19 cellular contexts compared by ENCODE assay signal in the genomic region with DNA sequence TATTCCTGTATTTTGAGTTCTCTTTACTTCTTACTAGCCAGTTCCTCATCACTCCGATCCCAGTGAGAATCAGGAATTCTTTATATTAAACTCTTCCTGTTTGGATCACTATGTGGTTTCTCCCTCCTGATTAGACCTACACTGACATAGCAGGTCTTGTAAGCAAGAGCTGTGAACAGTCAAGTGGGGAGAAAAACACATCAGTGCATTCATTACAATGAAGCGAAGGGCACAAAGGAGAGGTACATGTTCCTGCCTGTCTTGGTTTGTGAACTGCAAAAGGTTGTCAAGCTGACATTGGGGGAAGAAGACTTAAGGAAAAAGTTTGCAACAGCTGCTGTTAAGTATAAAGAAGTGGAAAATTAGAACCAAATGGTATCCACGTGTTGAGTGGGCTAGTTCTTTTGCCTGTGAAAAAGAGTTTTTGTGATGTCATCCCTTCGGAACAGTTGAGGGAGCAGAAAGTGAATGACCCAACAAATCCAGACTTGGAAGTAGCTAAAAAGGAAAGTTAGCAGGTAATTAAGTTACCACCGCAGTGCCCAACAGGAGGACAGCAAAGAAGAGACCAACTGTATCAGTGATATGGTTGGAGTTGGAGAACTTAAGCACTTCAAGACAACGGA. TPM values are rescaled to one million over a fixed set of nuclear protein-coding genes. Genes with fewer than 3 reads are reported as not detected.
DNase-seq lines count a peak whose midpoint lies in the region; ATAC-seq, FAIRE-seq and TF ChIP-seq lines count a peak whose summit lies in the region.
"Had no signal": no experiment of that assay in that cellular context is flagged by ENCODE, and none has a peak within 500 bp of the region (broad histone marks: within the 10 kb centered on the region; RNA-seq: fewer than 3 reads in every experiment).

No MANE protein-coding gene starts in this region.

- 87 to 89% methylated on average over 6 of the region's 6 CpGs for WGBS in heart right ventricle, 2 donors

- no peaks in the 10 kb centered on the region for H3K27me3 ChIP-seq in heart right ventricle
- H3K27me3 ChIP-seq in endothelial cell of umbilical vein (ENCODE audit: control insufficient read depth in 2 of 2, insufficient read depth in 2 of 2, low read length in 2 of 2): no peaks in the 10 kb centered on the region
- no peaks in the 10 kb centered on the region for H3K27me3 ChIP-seq in keratinocyte (ENCODE audit: control insufficient read depth, extremely low read depth, insufficient read depth, low read length)
- no peaks in the 10 kb centered on the region for H3K27me3 ChIP-seq in upper lobe of right lung
- H3K27me3 ChIP-seq: Peyer's patch had no signal

- intact Hi-C loops in heart right ventricle (cut with DNase I): loop anchor here in 3 of 10 donors (2.0 to 5.0 kb wide), 3 partner anchors 114 to 118 kb away; no protein-coding TSS in a partner anchor
- intact Hi-C loops in Right ventricle myocardium superior (cut with DNase I): no loop called here
- intact Hi-C loops in endothelial cell of umbilical vein (cut with micrococcal nuclease): loop anchor here (1.0 to 2.0 kb wide), 3 partner anchors 24 to 186 kb away; a partner anchor contains a TSS
- intact Hi-C loops in left colon (cut with DNase I, micrococcal nuclease): loop anchor here in 1 of 2 donors (5.0 kb wide), 1 partner anchor 120 kb away; no protein-coding TSS in a partner anchor
- intact Hi-C loops in upper lobe of right lung (cut with DNase I): no loop called here

- H3K9me3 ChIP-seq in heart right ventricle (no peaks in the 10 kb centered on the region), endothelial cell of umbilical vein (replicated peaks; ENCODE audit: control insufficient read depth, insufficient read depth, low read length) (no peaks in the 10 kb centered on the region), keratinocyte (ENCODE audit: control insufficient read depth, low read depth, low read length) (no peaks in the 10 kb centered on the region), upper lobe of right lung (no peaks in the 10 kb centered on the region)
- H3K9me3 ChIP-seq: Peyer's patch had no signal

- no peaks in the 10 kb centered on the region for H3K27me3 Mint-ChIP-seq in WTC11 (ENCODE audit: low read depth)
- H3K27me3 Mint-ChIP-seq: B cell; CD4-positive, alpha-beta T cell had no signal

- H2AFZ ChIP-seq in endothelial cell of umbilical vein (ENCODE audit: low read depth, low read length): no peak overlapping the region
- H2AFZ ChIP-seq in keratinocyte (ENCODE audit: control insufficient read depth, low read length): no peak overlapping the region
- H2AFZ ChIP-seq: GM23338 had no signal

- H3K79me2 ChIP-seq in endothelial cell of umbilical vein (ENCODE audit: control insufficient read depth, insufficient read depth, low read length): no peaks in the 10 kb centered on the region
- no peaks in the 10 kb centered on the region for H3K79me2 ChIP-seq in keratinocyte (ENCODE audit: control insufficient read depth, insufficient read depth, low read length)

- no peak overlapping the region for H3K4me3 Mint-ChIP-seq in WTC11
- H3K4me3 Mint-ChIP-seq: B cell; CD4-positive, alpha-beta T cell; GM23338 had no signal

- peaks cover 78% of the 10 kb centered on the region for H3K36me3 Mint-ChIP-seq in WTC11

- CTCF ChIA-PET in WTC11 (lab: Charles Lee) (no interaction called here), endothelial cell of umbilical vein (lab: Charles Lee) (interaction anchor here (1.2 to 1.8 kb wide), 4 partner anchors 10 to 117 kb away, joined by 3 to 10 read pairs (median 3); no protein-coding TSS in a partner anchor)

- POLR2A ChIA-PET in WTC11 (lab: Charles Lee): interaction anchor here (0.7 kb wide), 1 partner anchor 76 kb away, joined by 3 read pairs; no protein-coding TSS in a partner anchor
- POLR2A ChIA-PET in endothelial cell of umbilical vein (lab: Charles Lee): no interaction called here

- peak overlapping the region; percentile 51; the same call in 1 of the 2 replicates for H3K27ac Mint-ChIP-seq in WTC11
- H3K27ac Mint-ChIP-seq: B cell; CD4-positive, alpha-beta T cell; GM23338 had no signal

- dilution Hi-C loops in endothelial cell of umbilical vein (cut with MboI; ENCODE audit: extremely low pct_ligation_motif_present, low sequenced_read_pairs): no loop called here
- dilution Hi-C loops in keratinocyte (cut with MboI; ENCODE audit: extremely low pct_ligation_motif_present, low sequenced_read_pairs): no loop called here

- no peak for TF ChIP-seq POLR2A in endothelial cell of umbilical vein (IDR thresholded peaks at IDR 0.05; ENCODE audit: low read depth, low read length)

- H3K4me1 Mint-ChIP-seq in WTC11: no peaks in the 10 kb centered on the region; the same call in 1 of the 2 replicates

- H3K9me1 ChIP-seq in endothelial cell of umbilical vein (replicated peaks; ENCODE audit: control insufficient read depth, extremely low read depth, insufficient read depth, low read length) (no peaks in the 10 kb centered on the region), keratinocyte (ENCODE audit: control insufficient read depth, extremely low read depth, insufficient read depth, low read length) (no peaks in the 10 kb centered on the region)

- H3K9ac ChIP-seq in endothelial cell of umbilical vein (replicated peaks; ENCODE audit: extremely low read depth, insufficient read depth, low read length) (no peak overlapping the region), keratinocyte (ENCODE audit: control insufficient read depth, extremely low read depth, insufficient read depth, low read length) (peak overlapping the region; percentile 16)

- no peaks in the 10 kb centered on the region for H4K20me1 ChIP-seq in endothelial cell of umbilical vein (replicated peaks; ENCODE audit: control insufficient read depth, extremely low read depth, insufficient read depth, low read length)
- H4K20me1 ChIP-seq in keratinocyte (ENCODE audit: control insufficient read depth, extremely low read depth, insufficient read depth, low read length): no peaks in the 10 kb centered on the region

- peaks cover 24% of the 10 kb centered on the region for H3K9me3 Mint-ChIP-seq in WTC11
- H3K9me3 Mint-ChIP-seq: CD4-positive, alpha-beta T cell had no signal

- FAIRE-seq in endothelial cell of umbilical vein (lab: Jason Lieb, UNC) (no peak), keratinocyte (lab: Jason Lieb, UNC) (peak; percentile 58)
- FAIRE-seq: G401.6 had no signal

- H3K27ac ChIP-seq in heart right ventricle: peak overlapping the region in 6 of 10 donors; percentile 11 to 75 (median 52)
- H3K27ac ChIP-seq in endothelial cell of umbilical vein (ENCODE audit: insufficient read depth, low read depth, low read length): peak overlapping the region; percentile 78
- H3K27ac ChIP-seq in keratinocyte (ENCODE audit: control insufficient read depth, insufficient read depth, low read length): peak overlapping the region; percentile 52
- H3K27ac ChIP-seq in upper lobe of right lung: no peak overlapping the region
- H3K27ac ChIP-seq: Peyer's patch had no signal

- DNase-seq in heart right ventricle (no peak), Right ventricle myocardium superior (no peak), WTC11 (ENCODE audit: low spot score) (no peak), endothelial cell of umbilical vein (ENCODE audit: low read depth, low spot score) (peak; percentile 15), keratinocyte (ENCODE audit: low read depth, low spot score) (peak; percentile 41), left colon (no peak), superior temporal gyrus (ENCODE audit: extremely low spot score) (no peak), upper lobe of right lung (no peak)
- DNase-seq: ACHN; CD4-positive, alpha-beta T cell; DMS79 treated with DMSO at 0.1 percent for 48 hours; MV-4-11; NCI-H1436; NCI-H2081; NCI-H524; Peyer's patch had no signal

- H3K36me3 ChIP-seq in heart right ventricle (peaks cover 0 to 88% (median 12%) of the 10 kb centered on the region in 9 donors), endothelial cell of umbilical vein (ENCODE audit: control insufficient read depth in 2 of 2, extremely low read depth in 1 of 2, insufficient read depth in 2 of 2, low read length in 2 of 2) (peaks cover 2 to 6% of the 10 kb centered on the region in 2 experiments), keratinocyte (ENCODE audit: control insufficient read depth in 2 of 2, extremely low read depth in 1 of 2, insufficient read depth in 2 of 2, low read length in 2 of 2) (peaks cover 3 to 10% of the 10 kb centered on the region in 2 experiments), upper lobe of right lung (peaks cover 64% of the 10 kb centered on the region)

- TF ChIP-seq CTCF in heart right ventricle (IDR thresholded peaks at IDR 0.05) (no peak), WTC11 (IDR thresholded peaks at IDR 0.05) (no peak), endothelial cell of umbilical vein (IDR thresholded peaks at IDR 0.05; ENCODE audit: extremely low read depth in 1 of 2, insufficient read depth in 1 of 2, low read depth in 1 of 2, low read length in 2 of 2) (no peak), keratinocyte (optimal IDR thresholded peaks at IDR 0.05 in 1 of 3, IDR thresholded peaks at IDR 0.05 in 1 of 3, conservative IDR thresholded peaks at IDR 0.05 in 1 of 3; ENCODE audit: extremely low read depth in 1 of 3, insufficient read depth in 2 of 3, low read length in 3 of 3) (no peak), upper lobe of right lung (IDR thresholded peaks at IDR 0.05) (no peak)

- H3K4me1 ChIP-seq in heart right ventricle: peaks cover 0 to 18% (median 4%) of the 10 kb centered on the region in 9 donors
- peaks cover 24% of the 10 kb centered on the region for H3K4me1 ChIP-seq in endothelial cell of umbilical vein (ENCODE audit: control insufficient read depth, extremely low read depth, insufficient read depth, low read length)
- peaks cover 33% of the 10 kb centered on the region for H3K4me1 ChIP-seq in keratinocyte (ENCODE audit: control insufficient read depth, extremely low read depth, insufficient read depth, low read length)
- H3K4me1 ChIP-seq in upper lobe of right lung: no peaks in the 10 kb centered on the region

- no peak for ATAC-seq in heart right ventricle
- ATAC-seq in Right ventricle myocardium superior (ENCODE audit: poor library complexity): no peak
- no peak for ATAC-seq in WTC11
- ATAC-seq in left colon: no peak
- no peak for ATAC-seq in upper lobe of right lung
- ATAC-seq: GM23338 had no signal

- H3K4me3 ChIP-seq in heart right ventricle: no peak overlapping the region
- H3K4me3 ChIP-seq in endothelial cell of umbilical vein (replicated peaks in 1 of 3; ENCODE audit: insufficient read depth in 1 of 3, low read depth in 1 of 3, low read length in 3 of 3): no peak overlapping the region
- no peak overlapping the region for H3K4me3 ChIP-seq in keratinocyte (ENCODE audit: control insufficient read depth in 2 of 3, extremely low read depth in 1 of 3, insufficient read depth in 2 of 3, low read depth in 1 of 3, low read length in 3 of 3)
- no peak overlapping the region for H3K4me3 ChIP-seq in upper lobe of right lung
- H3K4me3 ChIP-seq: GM23338, Peyer's patch had no signal

- H3K4me2 ChIP-seq in endothelial cell of umbilical vein (ENCODE audit: insufficient read depth, low read length): no peak overlapping the region
- H3K4me2 ChIP-seq in keratinocyte (ENCODE audit: control insufficient read depth, extremely low read depth, insufficient read depth, low read depth, low read length): peak overlapping the region; percentile 22
- H3K4me2 ChIP-seq: GM23338 had no signal

- BruUV-seq in endothelial cell of umbilical vein (replicated peaks; lab: Mats Ljungman, UMichigan): no TSS peak

RNA-seq across cellular contexts. Expression of a gene that starts 23.0 kb away (rescaled TPM):
- total RNA-seq in heart right ventricle (10 to 100 TPM in 8 of 10 donors, 1 to 10 TPM in 2; 8.7 to 32.7 (median 17.3) TPM), Right ventricle myocardium superior (15.4 TPM), WTC11 (2021) (36.6 to 49.0 TPM (median 38.9 TPM) in 3 replicates), endothelial cell of umbilical vein (69.4 and 98.4 TPM in 2 replicates), left colon (100 to 1,000 TPM; 101 to 103 TPM), upper lobe of right lung (89.3 TPM)
- polyA plus RNA-seq in heart right ventricle (10 to 100 TPM in 1 of 2 donors, 1 to 10 TPM in 1; 4.9 to 15.1 TPM), endothelial cell of umbilical vein (42.8 and 51.1 TPM in 2 replicates), keratinocyte (35.0 to 98.7 TPM (median 60.3 TPM) in 3 replicates)
- 32.9 and 35.4 TPM in 2 replicates for polyA plus RNA-seq in endothelial cell of umbilical vein (2011; cell fraction: cytosol; rRNA removed)
- polyA plus RNA-seq in endothelial cell of umbilical vein (2011; cell fraction: nucleus; rRNA removed): 125 and 147 TPM in 2 replicates
- polyA plus RNA-seq in endothelial cell of umbilical vein (2012): 60.8 and 86.4 TPM in 2 replicates
- polyA minus RNA-seq in endothelial cell of umbilical vein (92.0 and 119 TPM in 2 replicates), keratinocyte (48.1 to 70.4 TPM (median 59.6 TPM) in 3 replicates)
- 36.7 TPM for polyA minus RNA-seq in endothelial cell of umbilical vein (2011; cell fraction: cytosol; rRNA and poly(A)+ RNA removed)
- polyA minus RNA-seq in endothelial cell of umbilical vein (2011; cell fraction: nucleus; rRNA and poly(A)+ RNA removed): 71.4 and 80.7 TPM in 2 replicates
- polyA plus RNA-seq in keratinocyte (2011; ENCODE audit: low read depth): 138 TPM
- 45.1 and 67.0 TPM in 2 replicates for polyA plus RNA-seq in keratinocyte (2011; cell fraction: cytosol; rRNA removed)
- 75.6 and 97.0 TPM in 2 replicates for polyA plus RNA-seq in keratinocyte (2011; cell fraction: nucleus; rRNA removed)
- 38.6 and 67.5 TPM in 2 replicates for polyA plus RNA-seq in keratinocyte (2012; ENCODE audit: low replicate concordance)
- 55.8 TPM for polyA minus RNA-seq in keratinocyte (2011; cell fraction: cytosol; rRNA and poly(A)+ RNA removed)
- polyA minus RNA-seq in keratinocyte (2011; cell fraction: nucleus; rRNA and poly(A)+ RNA removed): 58.3 and 90.5 TPM in 2 replicates

RNA-seq across cellular contexts. Expression of a gene that starts 24.0 kb away (rescaled TPM):
- total RNA-seq in heart right ventricle (10 to 100 TPM in 1 of 10 donors, 1 to 10 TPM in 9; 6.7 to 10.3 (median 8.5) TPM), Right ventricle myocardium superior (8.0 TPM), WTC11 (2021) (22.6 to 23.5 TPM (median 23.4 TPM) in 3 replicates), endothelial cell of umbilical vein (17.6 and 20.6 TPM in 2 replicates), left colon (10 to 100 TPM; 11.6 to 12.5 TPM), upper lobe of right lung (13.3 TPM)
- polyA plus RNA-seq in heart right ventricle (1 to 10 TPM; 5.2 to 6.8 TPM), endothelial cell of umbilical vein (2.7 and 4.2 TPM in 2 replicates), keratinocyte (7.2 to 11.6 TPM (median 8.3 TPM) in 3 replicates)
- polyA plus RNA-seq in endothelial cell of umbilical vein (2011; cell fraction: cytosol; rRNA removed): 4.8 and 5.3 TPM in 2 replicates
- polyA plus RNA-seq in endothelial cell of umbilical vein (2011; cell fraction: nucleus; rRNA removed): 6.7 and 7.6 TPM in 2 replicates
- 12.0 and 16.0 TPM in 2 replicates for polyA plus RNA-seq in endothelial cell of umbilical vein (2012)
- polyA minus RNA-seq in endothelial cell of umbilical vein (3.9 and 5.0 TPM in 2 replicates), keratinocyte (1.7 to 3.9 TPM (median 3.0 TPM) in 3 replicates)
- 3.8 TPM for polyA minus RNA-seq in endothelial cell of umbilical vein (2011; cell fraction: cytosol; rRNA and poly(A)+ RNA removed)
- 5.0 and 5.1 TPM in 2 replicates for polyA minus RNA-seq in endothelial cell of umbilical vein (2011; cell fraction: nucleus; rRNA and poly(A)+ RNA removed)
- polyA plus RNA-seq in keratinocyte (2011; ENCODE audit: low read depth): 23.9 TPM
- 4.6 and 7.5 TPM in 2 replicates for polyA plus RNA-seq in keratinocyte (2011; cell fraction: cytosol; rRNA removed)
- polyA plus RNA-seq in keratinocyte (2011; cell fraction: nucleus; rRNA removed): 8.7 and 13.9 TPM in 2 replicates
- 12.0 and 13.5 TPM in 2 replicates for polyA plus RNA-seq in keratinocyte (2012; ENCODE audit: low replicate concordance)
- polyA minus RNA-seq in keratinocyte (2011; cell fraction: cytosol; rRNA and poly(A)+ RNA removed): 2.3 TPM
- 3.3 and 4.3 TPM in 2 replicates for polyA minus RNA-seq in keratinocyte (2011; cell fraction: nucleus; rRNA and poly(A)+ RNA removed)

RNA-seq across cellular contexts. Expression of a gene that starts 41.1 kb away (rescaled TPM):
- total RNA-seq in heart right ventricle (100 to 1,000 TPM in 1 of 10 donors, 10 to 100 TPM in 9; 39.2 to 144 (median 47.9) TPM), Right ventricle myocardium superior (88.4 TPM), WTC11 (2021) (41.3 to 49.3 TPM (median 43.1 TPM) in 3 replicates), endothelial cell of umbilical vein (38.6 and 49.4 TPM in 2 replicates), left colon (10 to 100 TPM; 15.3 to 30.9 TPM), upper lobe of right lung (176 TPM)
- polyA plus RNA-seq in heart right ventricle (100 to 1,000 TPM in 1 of 2 donors, 10 to 100 TPM in 1; 26.0 to 229 TPM), endothelial cell of umbilical vein (35.3 and 43.6 TPM in 2 replicates), keratinocyte (33.7 to 43.4 TPM (median 34.4 TPM) in 3 replicates)
- polyA plus RNA-seq in endothelial cell of umbilical vein (2011; cell fraction: cytosol; rRNA removed): 42.8 and 43.1 TPM in 2 replicates
- polyA plus RNA-seq in endothelial cell of umbilical vein (2011; cell fraction: nucleus; rRNA removed): 59.9 and 74.0 TPM in 2 replicates
- polyA plus RNA-seq in endothelial cell of umbilical vein (2012): 69.0 and 72.9 TPM in 2 replicates
- polyA minus RNA-seq in endothelial cell of umbilical vein (17.9 and 20.0 TPM in 2 replicates), keratinocyte (8.3 to 11.4 TPM (median 9.4 TPM) in 3 replicates)
- polyA minus RNA-seq in endothelial cell of umbilical vein (2011; cell fraction: cytosol; rRNA and poly(A)+ RNA removed): 8.7 TPM
- polyA minus RNA-seq in endothelial cell of umbilical vein (2011; cell fraction: nucleus; rRNA and poly(A)+ RNA removed): 9.1 and 11.4 TPM in 2 replicates
- 29.0 TPM for polyA plus RNA-seq in keratinocyte (2011; ENCODE audit: low read depth)
- 12.3 and 14.0 TPM in 2 replicates for polyA plus RNA-seq in keratinocyte (2011; cell fraction: cytosol; rRNA removed)
- polyA plus RNA-seq in keratinocyte (2011; cell fraction: nucleus; rRNA removed): 68.3 and 81.9 TPM in 2 replicates
- polyA plus RNA-seq in keratinocyte (2012; ENCODE audit: low replicate concordance): 25.0 TPM in 2 replicates
- 15.3 TPM for polyA minus RNA-seq in keratinocyte (2011; cell fraction: cytosol; rRNA and poly(A)+ RNA removed)
- 15.5 and 31.0 TPM in 2 replicates for polyA minus RNA-seq in keratinocyte (2011; cell fraction: nucleus; rRNA and poly(A)+ RNA removed)

Comparison
In these comparisons a context has a peak if more than half of its experiments do, and no peak if none do; other contexts are left out.
1. DNase-seq: peak in endothelial cell of umbilical vein (single experiment) and keratinocyte (single experiment); none in heart right ventricle (0 of 2), Right ventricle myocardium superior (single experiment), WTC11 (single experiment), left colon (0 of 2), superior temporal gyrus (single experiment) and upper lobe of right lung (single experiment).